In genomic region chr1:37752583-37753471, GRCh38 we compare ENCODE assay signal across 8 cellular contexts. TPM values are rescaled to one million over a fixed set of nuclear protein-coding genes. Genes with fewer than 3 reads are reported as not detected.
A peak's percentile ranks its signal among the peaks of the same experiment; 100 is the strongest.
DNase-seq lines count a peak whose midpoint lies in the region; ATAC-seq and TF ChIP-seq lines count a peak whose summit lies in the region.

No MANE protein-coding gene starts in this region.

- no peak overlapping the region for H2BK5ac ChIP-seq in mesendoderm (ENCODE audit: low read length)

- H4K8ac ChIP-seq in mesendoderm (ENCODE audit: low read depth, low read length) = no peak overlapping the region

- intact Hi-C loops in colonic mucosa (cut with DNase I) = no loop called here

- H3K27me3 ChIP-seq in NT2/D1 (ENCODE audit: insufficient read depth, insufficient read length) (peaks cover 69% of the 10 kb centered on the region), colonic mucosa (peaks cover 9% of the 10 kb centered on the region), mesendoderm (ENCODE audit: insufficient read depth, low read length, poor library complexity) (peaks cover 36% of the 10 kb centered on the region)

- no peak for TF ChIP-seq CTCF in 22Rv1 (IDR thresholded peaks at IDR 0.05)
- no peak for TF ChIP-seq CTCF in colonic mucosa (IDR thresholded peaks at IDR 0.05)

- H3K27ac ChIP-seq in 22Rv1 = peak overlapping the region; percentile 47; the same call in 1 of the 2 replicates
- peak overlapping the region; percentile 32 for H3K27ac ChIP-seq in colonic mucosa
- H3K27ac ChIP-seq in mesendoderm (ENCODE audit: low read depth, low read length) = no peak overlapping the region

- peak overlapping the region; percentile 89 for H3K23ac ChIP-seq in mesendoderm (ENCODE audit: low read length)

- H3K9me3 ChIP-seq in NT2/D1 (ENCODE audit: insufficient read depth, low read length) (no peaks in the 10 kb centered on the region), colonic mucosa (no peaks in the 10 kb centered on the region)

- peak overlapping the region; percentile 59 for H3K4me3 ChIP-seq in NT2/D1 (ENCODE audit: insufficient read length, low read depth)
- peak overlapping the region; percentile 44 for H3K4me3 ChIP-seq in colonic mucosa
- no peak overlapping the region for H3K4me3 ChIP-seq in mesendoderm (ENCODE audit: low read length)

- H3K4me2 ChIP-seq in mesendoderm (ENCODE audit: low read length) = peak overlapping the region; percentile 38

- peak overlapping the region; percentile 34 for H3K56ac ChIP-seq in mesendoderm (ENCODE audit: low read length)

- no peaks in the 10 kb centered on the region for H3K79me1 ChIP-seq in mesendoderm (ENCODE audit: low read length)

- no peaks in the 10 kb centered on the region for H3K36me3 ChIP-seq in NT2/D1 (ENCODE audit: insufficient read depth, insufficient read length, low read length)
- no peaks in the 10 kb centered on the region for H3K36me3 ChIP-seq in colonic mucosa
- no peaks in the 10 kb centered on the region for H3K36me3 ChIP-seq in mesendoderm (ENCODE audit: control insufficient read depth, insufficient read depth, low read length)

- DNase-seq in GM03348 (ENCODE audit: low spot score) (peak; percentile 70), NT2/D1 (ENCODE audit: low read depth, low spot score) (peak; percentile 35), colonic mucosa (peak; percentile 50), mesendoderm (peak; percentile 36)

- no peak overlapping the region for H3K4ac ChIP-seq in mesendoderm (ENCODE audit: low read depth, low read length)

- no peak overlapping the region for H3K18ac ChIP-seq in mesendoderm (ENCODE audit: low read length)

- no peak overlapping the region for H2AK5ac ChIP-seq in mesendoderm (ENCODE audit: low read length)

- ATAC-seq in HG02981 (IDR thresholded peaks at IDR 0.05; ENCODE audit: unreplicated experiment) = no peak
- no peak for ATAC-seq in HG03378 (IDR thresholded peaks at IDR 0.05; ENCODE audit: unreplicated experiment)
- ATAC-seq in GM18907 (IDR thresholded peaks at IDR 0.05; ENCODE audit: unreplicated experiment) = no peak

- H3K79me2 ChIP-seq in mesendoderm (ENCODE audit: control insufficient read depth, insufficient read depth, low read length) = no peaks in the 10 kb centered on the region

- H4K5ac ChIP-seq in mesendoderm (ENCODE audit: low read length) = no peak overlapping the region

- no peak overlapping the region for H2BK120ac ChIP-seq in mesendoderm (ENCODE audit: low read depth, low read length)

- peak overlapping the region; percentile 73 for H3K9ac ChIP-seq in NT2/D1 (ENCODE audit: insufficient read length, low read depth)
- peak overlapping the region in 1 of 2 donors; percentile 63 for H3K9ac ChIP-seq in colonic mucosa (ENCODE audit: low read depth in 2 of 2, low read length in 2 of 2)
- H3K9ac ChIP-seq in mesendoderm (ENCODE audit: low read length) = no peak overlapping the region

- WGBS in mesendoderm (ENCODE audit: extremely low coverage, insufficient coverage, low lambda C conversion rate) = no CpG with 5 or more reads among the region's 105 CpGs

- no peak overlapping the region for H2BK15ac ChIP-seq in mesendoderm (replicated peaks; ENCODE audit: low read depth)

- H3K4me1 ChIP-seq in NT2/D1 (ENCODE audit: insufficient read depth, insufficient read length) (peaks cover 12% of the 10 kb centered on the region), colonic mucosa (no peaks in the 10 kb centered on the region), mesendoderm (ENCODE audit: control insufficient read depth, low read depth, low read length) (no peaks in the 10 kb centered on the region)

RNA-seq across cellular contexts. Expression of gene EPHA10, which starts 12.1 kb away (rescaled TPM):
- total RNA-seq in colonic mucosa = 10 to 100 TPM; 26.1 to 29.6 TPM
- polyA plus RNA-seq in mesendoderm (2013, experiment 1 of 2) = 0.07 TPM
- 0.11 TPM for polyA plus RNA-seq in mesendoderm (2013, experiment 2 of 2)

RNA-seq across cellular contexts. Expression of gene MANEAL, which starts 40.8 kb away (rescaled TPM):
- total RNA-seq in colonic mucosa = 10 to 100 TPM in 1 of 2 donors, 1 to 10 TPM in 1; 6.6 to 18.2 TPM
- polyA plus RNA-seq in mesendoderm (2013, experiment 1 of 2) = 9.1 TPM
- 9.3 TPM for polyA plus RNA-seq in mesendoderm (2013, experiment 2 of 2)

RNA-seq across cellular contexts. Expression of gene C1orf122, which starts 54.8 kb away (rescaled TPM):
- 10 to 100 TPM; 28.3 to 51.4 TPM for total RNA-seq in colonic mucosa
- 44.9 TPM for polyA plus RNA-seq in mesendoderm (2013, experiment 1 of 2)
- 42.7 TPM for polyA plus RNA-seq in mesendoderm (2013, experiment 2 of 2)

RNA-seq across cellular contexts. Expression of gene YRDC, which starts 55.2 kb away (rescaled TPM):
- 10 to 100 TPM; 14.4 to 16.3 TPM for total RNA-seq in colonic mucosa
- polyA plus RNA-seq in mesendoderm (2013, experiment 1 of 2) = 35.2 TPM
- polyA plus RNA-seq in mesendoderm (2013, experiment 2 of 2) = 36.1 TPM
